ENCODE assay signal across 8 cellular contexts in genomic region chr1:25568834-25569598, GRCh38. TPM values are rescaled to one million over a fixed set of nuclear protein-coding genes. Genes with fewer than 3 reads are reported as not detected.
DNase-seq lines count a peak whose midpoint lies in the region; ATAC-seq and TF ChIP-seq lines count a peak whose summit lies in the region.

No MANE protein-coding gene starts in this region.

- no peaks in the 10 kb centered on the region for H3K36me3 ChIP-seq in uterus
- H3K36me3 ChIP-seq in left lung = peaks cover 0 to 30% of the 10 kb centered on the region in 2 donors
- no peaks in the 10 kb centered on the region for H3K36me3 ChIP-seq in testis (ENCODE audit: low read depth, missing control alignments)

- no peaks in the 10 kb centered on the region for H3K27me3 Mint-ChIP-seq in activated naive CD4-positive, alpha-beta T cell treated with anti-CD3 and anti-CD28 coated beads, Interleukin-2, amount 50 U/mL, for 24 hours
- H3K27me3 Mint-ChIP-seq in activated naive CD8-positive, alpha-beta T cell treated with anti-CD3 and anti-CD28 coated beads, Interleukin-2, amount 50 U/mL, for 24 hours = no peaks in the 10 kb centered on the region

- no peaks in the 10 kb centered on the region for H3K9me3 Mint-ChIP-seq in activated naive CD4-positive, alpha-beta T cell treated with anti-CD3 and anti-CD28 coated beads, Interleukin-2, amount 50 U/mL, for 24 hours
- no peaks in the 10 kb centered on the region for H3K9me3 Mint-ChIP-seq in activated naive CD8-positive, alpha-beta T cell treated with anti-CD3 and anti-CD28 coated beads, Interleukin-2, amount 50 U/mL, for 24 hours

- peak overlapping the region; percentile 87 to 93 for H3K27ac ChIP-seq in uterus
- no peak overlapping the region for H3K27ac ChIP-seq in left lung
- no peak overlapping the region for H3K27ac ChIP-seq in testis

- intact Hi-C loops in uterus (cut with DNase I; ENCODE audit: low total_unique reads) = no loop called here
- intact Hi-C loops in left lung (cut with DNase I) = no loop called here
- intact Hi-C loops in testis (cut with DNase I; ENCODE audit: low total_unique reads) = no loop called here

- no peak for DNase-seq in activated naive CD4-positive, alpha-beta T cell (lab: John Stamatoyannopoulos, UW)
- DNase-seq in activated naive CD8-positive, alpha-beta T cell treated with anti-CD3 and anti-CD28 coated beads, Interleukin-2, amount 50 U/mL, for 24 hours = peak; percentile 54
- DNase-seq in kidney glomerular epithelial cell (lab: John Stamatoyannopoulos, UW) = peak; percentile 1
- DNase-seq in uterus = peak; percentile 64 to 65
- no peak for DNase-seq in left lung
- no peak for DNase-seq in testis

- H3K27me3 ChIP-seq in uterus = no peaks in the 10 kb centered on the region
- no peaks in the 10 kb centered on the region for H3K27me3 ChIP-seq in left lung
- no peaks in the 10 kb centered on the region for H3K27me3 ChIP-seq in testis

- peaks cover 9 to 12% of the 10 kb centered on the region in 2 donors for H3K4me1 ChIP-seq in uterus
- peaks cover 11 to 20% of the 10 kb centered on the region in 2 donors for H3K4me1 ChIP-seq in left lung
- peaks cover 13% of the 10 kb centered on the region for H3K4me1 ChIP-seq in testis

- no peaks in the 10 kb centered on the region for H3K36me3 Mint-ChIP-seq in activated naive CD4-positive, alpha-beta T cell treated with anti-CD3 and anti-CD28 coated beads, Interleukin-2, amount 50 U/mL, for 24 hours
- no peaks in the 10 kb centered on the region for H3K36me3 Mint-ChIP-seq in activated naive CD8-positive, alpha-beta T cell treated with anti-CD3 and anti-CD28 coated beads, Interleukin-2, amount 50 U/mL, for 24 hours (ENCODE audit: low read depth)

- peaks cover 87% of the 10 kb centered on the region for H3K4me1 Mint-ChIP-seq in activated naive CD4-positive, alpha-beta T cell treated with anti-CD3 and anti-CD28 coated beads, Interleukin-2, amount 50 U/mL, for 24 hours
- H3K4me1 Mint-ChIP-seq in activated naive CD8-positive, alpha-beta T cell treated with anti-CD3 and anti-CD28 coated beads, Interleukin-2, amount 50 U/mL, for 24 hours = peaks cover 79% of the 10 kb centered on the region

- no peak overlapping the region for H3K4me3 ChIP-seq in uterus
- H3K4me3 ChIP-seq in left lung = no peak overlapping the region
- no peak overlapping the region for H3K4me3 ChIP-seq in testis

- peak overlapping the region; percentile 4 for H3K4me3 Mint-ChIP-seq in activated naive CD4-positive, alpha-beta T cell treated with anti-CD3 and anti-CD28 coated beads, Interleukin-2, amount 50 U/mL, for 24 hours
- H3K4me3 Mint-ChIP-seq in activated naive CD8-positive, alpha-beta T cell treated with anti-CD3 and anti-CD28 coated beads, Interleukin-2, amount 50 U/mL, for 24 hours = no peak overlapping the region

- H3K9me3 ChIP-seq in uterus (no peaks in the 10 kb centered on the region), left lung (no peaks in the 10 kb centered on the region), testis (no peaks in the 10 kb centered on the region)

- 82 to 97% methylated on average over 21 of the region's 21 CpGs for WGBS in testis, 2 donors

- H3K27ac Mint-ChIP-seq in activated naive CD4-positive, alpha-beta T cell treated with anti-CD3 and anti-CD28 coated beads, Interleukin-2, amount 50 U/mL, for 24 hours = peak overlapping the region; percentile 83
- peak overlapping the region; percentile 49 for H3K27ac Mint-ChIP-seq in activated naive CD8-positive, alpha-beta T cell treated with anti-CD3 and anti-CD28 coated beads, Interleukin-2, amount 50 U/mL, for 24 hours

- ATAC-seq in activated naive CD8-positive, alpha-beta T cell treated with anti-CD3 and anti-CD28 coated beads, Interleukin-2, amount 50 U/mL, for 24 hours = peak; percentile 77
- no peak for ATAC-seq in HG02970 (IDR thresholded peaks at IDR 0.05; ENCODE audit: low FRiP score, unreplicated experiment)
- no peak for ATAC-seq in left lung

- TF ChIP-seq POLR2A in uterus (IDR thresholded peaks at IDR 0.05) = no peak
- no peak for TF ChIP-seq POLR2A in testis (IDR thresholded peaks at IDR 0.05)

- TF ChIP-seq CTCF in uterus (IDR thresholded peaks at IDR 0.05) = no peak
- TF ChIP-seq CTCF in left lung (IDR thresholded peaks at IDR 0.05) = no peak
- no peak for TF ChIP-seq CTCF in testis (IDR thresholded peaks at IDR 0.05)

RNA-seq across cellular contexts. Expression of gene LDLRAP1, which starts 25.6 kb away (rescaled TPM):
- total RNA-seq in uterus = 10 to 100 TPM in 1 of 4 donors, 1 to 10 TPM in 3; 1.2 to 26.6 (median 7.7) TPM
- 10 to 100 TPM; 24.2 to 25.0 TPM for total RNA-seq in left lung
- 10 to 100 TPM; 16.6 to 19.8 TPM for total RNA-seq in testis
- 11.7 TPM for polyA plus RNA-seq in testis (ENCODE audit: insufficient read depth, low read depth, low replicate concordance)

RNA-seq across cellular contexts. Expression of gene MAN1C1, which starts 47.6 kb away (rescaled TPM):
- total RNA-seq in uterus = 10 to 100 TPM in 1 of 4 donors, 1 to 10 TPM in 3; 5.0 to 31.1 (median 7.9) TPM
- total RNA-seq in left lung = 10 to 100 TPM; 15.3 to 20.3 TPM
- total RNA-seq in testis = 10 to 100 TPM; 12.8 to 21.1 TPM
- polyA plus RNA-seq in testis (ENCODE audit: insufficient read depth, low read depth, low replicate concordance) = 14.8 TPM

Comparison
In these comparisons a context has a peak if more than half of its experiments do, and no peak if none do; other contexts are left out.
1. DNase-seq: peak in activated naive CD8-positive, alpha-beta T cell treated with anti-CD3 and anti-CD28 coated beads, Interleukin-2, amount 50 U/mL, for 24 hours (single experiment), kidney glomerular epithelial cell (single experiment) and uterus (2 of 2); none in activated naive CD4-positive, alpha-beta T cell (0 of 4), left lung (0 of 2) and testis (single experiment).
2. H3K27ac ChIP-seq: peak in uterus (2 of 2); none in left lung (0 of 2) and testis (0 of 2).